Comparison of ENCODE assay signal across 1 cellular context in the genomic region with DNA sequence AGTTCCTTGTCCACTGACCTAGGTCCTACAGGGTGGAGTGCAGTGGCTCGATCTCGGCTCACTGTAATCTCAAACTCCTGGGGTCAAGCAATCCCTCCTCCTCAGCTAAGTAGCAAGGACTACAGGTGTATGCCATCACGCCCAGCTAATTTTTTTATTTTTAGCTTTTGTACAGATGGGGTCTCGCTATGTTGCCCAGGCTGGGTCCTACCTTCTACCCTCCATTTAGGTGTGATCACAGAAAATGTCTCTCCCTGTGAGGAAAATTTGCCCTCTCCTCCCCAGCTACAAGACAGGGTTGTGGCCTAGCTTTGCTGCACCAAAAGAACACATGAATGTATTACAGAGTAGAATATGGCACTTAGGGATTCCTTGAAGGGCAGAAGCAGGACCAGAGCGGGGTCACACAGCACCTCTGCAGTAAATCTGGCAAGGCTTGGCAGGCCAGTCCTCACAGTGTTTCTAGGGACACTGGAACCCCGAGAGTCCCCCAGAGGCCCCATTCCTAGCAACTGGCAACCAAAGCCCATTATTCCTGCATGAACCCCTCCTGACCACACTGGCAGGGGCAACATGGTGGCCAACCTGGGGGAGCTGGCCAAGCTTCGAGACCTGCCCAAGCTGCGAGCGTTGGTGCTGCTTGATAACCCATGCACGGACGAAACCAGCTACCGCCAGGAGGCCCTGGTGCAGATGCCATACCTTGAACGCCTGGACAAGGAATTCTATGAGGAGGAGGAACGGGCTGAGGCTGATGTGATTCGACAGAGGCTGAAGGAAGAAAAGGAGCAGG.
TF ChIP-seq lines count a peak whose summit lies in the region.

No MANE protein-coding gene starts in this region.

TF ChIP-seq in IMR-90, 13 proteins besides CTCF, POLR2A, EP300 and RAD21:
- TF ChIP-seq FOS (IDR thresholded peaks at IDR 0.05; ENCODE audit: low read depth, low read length): no peak
- TF ChIP-seq NFE2L2 (IDR thresholded peaks at IDR 0.05; ENCODE audit: low read depth, low read length): no peak
- TF ChIP-seq, protein P1, sequence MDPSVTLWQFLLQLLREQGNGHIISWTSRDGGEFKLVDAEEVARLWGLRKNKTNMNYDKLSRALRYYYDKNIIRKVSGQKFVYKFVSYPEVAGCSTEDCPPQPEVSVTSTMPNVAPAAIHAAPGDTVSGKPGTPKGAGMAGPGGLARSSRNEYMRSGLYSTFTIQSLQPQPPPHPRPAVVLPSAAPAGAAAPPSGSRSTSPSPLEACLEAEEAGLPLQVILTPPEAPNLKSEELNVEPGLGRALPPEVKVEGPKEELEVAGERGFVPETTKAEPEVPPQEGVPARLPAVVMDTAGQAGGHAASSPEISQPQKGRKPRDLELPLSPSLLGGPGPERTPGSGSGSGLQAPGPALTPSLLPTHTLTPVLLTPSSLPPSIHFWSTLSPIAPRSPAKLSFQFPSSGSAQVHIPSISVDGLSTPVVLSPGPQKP (IDR thresholded peaks at IDR 0.05; ENCODE audit: borderline replicate concordance, low read depth, low read length): no peak
- TF ChIP-seq MAFK (IDR thresholded peaks at IDR 0.05; ENCODE audit: low read depth, low read length): no peak
- no peak for TF ChIP-seq MXI1 (IDR thresholded peaks at IDR 0.05; ENCODE audit: borderline replicate concordance, low read depth, low read length)
- no peak for TF ChIP-seq RCOR1 (IDR thresholded peaks at IDR 0.05; ENCODE audit: insufficient replicate concordance, low read length)
- no peak for TF ChIP-seq BHLHE40 (IDR thresholded peaks at IDR 0.05; ENCODE audit: low read depth, low read length)
- TF ChIP-seq MAZ (IDR thresholded peaks at IDR 0.05; ENCODE audit: borderline replicate concordance, low read depth, low read length): no peak
- no peak for TF ChIP-seq CEBPB (IDR thresholded peaks at IDR 0.05; ENCODE audit: low read depth, low read length)
- TF ChIP-seq, protein P2, sequence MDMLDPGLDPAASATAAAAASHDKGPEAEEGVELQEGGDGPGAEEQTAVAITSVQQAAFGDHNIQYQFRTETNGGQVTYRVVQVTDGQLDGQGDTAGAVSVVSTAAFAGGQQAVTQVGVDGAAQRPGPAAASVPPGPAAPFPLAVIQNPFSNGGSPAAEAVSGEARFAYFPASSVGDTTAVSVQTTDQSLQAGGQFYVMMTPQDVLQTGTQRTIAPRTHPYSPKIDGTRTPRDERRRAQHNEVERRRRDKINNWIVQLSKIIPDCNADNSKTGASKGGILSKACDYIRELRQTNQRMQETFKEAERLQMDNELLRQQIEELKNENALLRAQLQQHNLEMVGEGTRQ (IDR thresholded peaks at IDR 0.05; ENCODE audit: low read depth, low read length): no peak
- no peak for TF ChIP-seq RFX5 (IDR thresholded peaks at IDR 0.05; ENCODE audit: low read depth, low read length)
- TF ChIP-seq CHD1 (IDR thresholded peaks at IDR 0.05; ENCODE audit: low read depth, low read length): no peak
- TF ChIP-seq SMC3 (IDR thresholded peaks at IDR 0.05; ENCODE audit: low read depth, low read length): no peak
